1 cellular context compared by ENCODE assay signal in genomic region chr22:43862882-43863202, GRCh38.
TF ChIP-seq lines count a peak whose summit lies in the region.

No MANE protein-coding gene starts in this region.

TF ChIP-seq in HCT116, 20 proteins besides CTCF, POLR2A, EP300 and RAD21 (continued from another document):
- TF ChIP-seq POLR2AphosphoS5 (IDR thresholded peaks at IDR 0.05; ENCODE audit: low read depth, low read length): no peak
- no peak for TF ChIP-seq TCF7L2 (IDR thresholded peaks at IDR 0.05; ENCODE audit: borderline replicate concordance, extremely low read depth, insufficient read depth, insufficient read length)
